13 cellular contexts compared by ENCODE assay signal in the genomic region with DNA sequence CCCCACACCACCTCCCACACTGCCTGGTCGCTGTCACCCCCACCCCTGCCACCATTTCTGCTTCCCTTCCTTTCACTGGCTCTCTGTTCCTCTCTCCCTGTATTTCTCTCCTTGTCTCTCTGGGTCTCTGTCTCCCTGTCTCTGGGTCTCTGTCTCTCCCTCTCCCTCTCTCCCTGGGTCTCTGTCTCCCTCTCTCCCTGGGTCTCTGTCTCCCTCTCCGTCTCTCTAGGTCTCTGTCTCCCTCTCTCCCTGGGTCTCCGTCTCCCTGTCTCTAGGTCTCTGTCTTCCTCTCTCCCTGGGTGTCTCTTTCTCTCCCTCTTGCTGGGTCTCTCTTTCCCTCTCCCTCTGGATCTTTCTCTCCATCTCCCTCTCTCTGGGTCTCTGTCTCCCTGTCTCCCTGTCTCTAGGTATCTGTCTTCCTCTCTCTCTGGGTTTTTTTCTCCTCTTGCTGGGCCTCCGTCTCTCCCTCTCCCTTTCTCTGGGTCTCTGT. TPM values are rescaled to one million over a fixed set of nuclear protein-coding genes. Genes with fewer than 3 reads are reported as not detected.
DNase-seq lines count a peak whose midpoint lies in the region; ATAC-seq and TF ChIP-seq lines count a peak whose summit lies in the region.
"Had no signal": no experiment of that assay in that cellular context is flagged by ENCODE, and none has a peak within 500 bp of the region (broad histone marks: within the 10 kb centered on the region; RNA-seq: fewer than 3 reads in every experiment).

No MANE protein-coding gene starts in this region.

- H3K4me3 ChIP-seq in ascending aorta (no peak overlapping the region), stomach smooth muscle (ENCODE audit: low read length in 2 of 2) (no peak overlapping the region)
- H3K4me3 ChIP-seq: colonic mucosa had no signal

- H3K27me3 ChIP-seq in H9 (ENCODE audit: insufficient read depth, low read length) (no peaks in the 10 kb centered on the region), ascending aorta (no peaks in the 10 kb centered on the region), stomach smooth muscle (ENCODE audit: control insufficient read depth in 1 of 2, insufficient read depth in 2 of 2, low read length in 2 of 2) (no peaks in the 10 kb centered on the region)
- H3K27me3 ChIP-seq: colonic mucosa had no signal

- H4K5ac ChIP-seq in H9 (ENCODE audit: insufficient read length, low read depth, low read length): no peak overlapping the region

- H3K4ac ChIP-seq in H9 (ENCODE audit: low read depth, low read length): no peak overlapping the region

- DNase-seq in H9 (no peak), ascending aorta (ENCODE audit: low spot score in 2 of 2) (no peak), memory B cell (ENCODE audit: low spot score in 2 of 2) (no peak), DMS79 treated with DMSO at 0.1 percent for 48 hours (lab: John Stamatoyannopoulos, UW) (no peak), occipital lobe (lab: John Stamatoyannopoulos, UW) (no peak)
- DNase-seq: activated CD4-positive, alpha-beta T cell treated with anti-CD3 and anti-CD28 coated beads, Interleukin-2, amount 50 U/mL, for 1 hour; CD4-positive, alpha-beta T cell; colonic mucosa; foreskin keratinocyte; stimulated activated CD4-positive, alpha-beta T cell treated with anti-CD3 and anti-CD28 coated beads, Interleukin-2, amount 100 ng/mL, for 24 hours had no signal

- no peak overlapping the region for H2BK120ac ChIP-seq in H9 (ENCODE audit: low read depth, low read length, poor library complexity, severe bottlenecking)

- no peak for ATAC-seq in memory B cell (ENCODE audit: low read depth)
- no peak for ATAC-seq in HG03565 (IDR thresholded peaks at IDR 0.05; ENCODE audit: unreplicated experiment)

- no peak for TF ChIP-seq CTCF in H9 (conservative IDR thresholded peaks at IDR 0.05)
- TF ChIP-seq CTCF in ascending aorta (IDR thresholded peaks at IDR 0.05): no peak

- H3K56ac ChIP-seq in H9 (ENCODE audit: insufficient read length, low read depth, low read length): no peak overlapping the region

- no peaks in the 10 kb centered on the region for H3K79me1 ChIP-seq in H9 (ENCODE audit: insufficient read depth, low read depth, low read length, poor library complexity, severe bottlenecking)

- H3K27ac ChIP-seq in H9 (ENCODE audit: insufficient read length, low read depth, low read length) (no peak overlapping the region), ascending aorta (peak overlapping the region; percentile 94 to 95), stomach smooth muscle (ENCODE audit: low read length) (peak overlapping the region; percentile 58)
- H3K27ac ChIP-seq: colonic mucosa, foreskin keratinocyte had no signal

- H2BK5ac ChIP-seq in H9 (ENCODE audit: insufficient read length, low read length): no peak overlapping the region

- H3K27me3 Mint-ChIP-seq in H9 (ENCODE audit: low read depth): peaks cover 1% of the 10 kb centered on the region
- peaks cover 7% of the 10 kb centered on the region for H3K27me3 Mint-ChIP-seq in memory B cell
- H3K27me3 Mint-ChIP-seq: CD4-positive, alpha-beta T cell had no signal

- WGBS in H9 (ENCODE audit: extremely low coverage, insufficient read length, low lambda C conversion rate): no CpG with 5 or more reads among the region's 4 CpGs

- H2AFZ ChIP-seq in H9 (ENCODE audit: low read length): no peak overlapping the region

- intact Hi-C loops in ascending aorta (cut with DNase I): no loop called here

- no peaks in the 10 kb centered on the region for H3K4me1 ChIP-seq in H9 (ENCODE audit: insufficient read depth, low read length)
- peaks cover 23 to 54% of the 10 kb centered on the region in 2 donors for H3K4me1 ChIP-seq in ascending aorta
- peaks cover 51% of the 10 kb centered on the region for H3K4me1 ChIP-seq in stomach smooth muscle (ENCODE audit: control insufficient read depth, insufficient read depth, low read length)
- H3K4me1 ChIP-seq: colonic mucosa, foreskin keratinocyte had no signal

- H3K23ac ChIP-seq in H9 (ENCODE audit: insufficient read length, low read depth, low read length): no peak overlapping the region

- H3K27ac Mint-ChIP-seq in H9 (peak overlapping the region in 1 of 3 experiments; percentile 69; a peak in 2 of 7 replicates), memory B cell (peak overlapping the region; percentile 32)
- H3K27ac Mint-ChIP-seq: CD4-positive, alpha-beta T cell had no signal

- H3K4me3 Mint-ChIP-seq in H9: no peak overlapping the region; a peak in 1 of 5 replicates
- H3K4me3 Mint-ChIP-seq in memory B cell: no peak overlapping the region
- H3K4me3 Mint-ChIP-seq: CD4-positive, alpha-beta T cell had no signal

- H3K9ac ChIP-seq in H9 (ENCODE audit: extremely low read depth, insufficient read length, low read length) (no peak overlapping the region), stomach smooth muscle (ENCODE audit: low read length in 2 of 2) (peak overlapping the region; percentile 33 to 36)

- H3K4me1 Mint-ChIP-seq in H9: peaks cover 21 to 28% of the 10 kb centered on the region in 2 experiments
- H3K4me1 Mint-ChIP-seq in memory B cell: peaks cover 40% of the 10 kb centered on the region

- H2BK12ac ChIP-seq in H9 (ENCODE audit: insufficient read length, low read depth, low read length): no peak overlapping the region

- H3K36me3 ChIP-seq in ascending aorta (no peaks in the 10 kb centered on the region), stomach smooth muscle (ENCODE audit: control insufficient read depth in 2 of 2, insufficient read depth in 2 of 2, low read length in 2 of 2) (peaks cover 0 to 8% of the 10 kb centered on the region in 2 donors)
- H3K36me3 ChIP-seq: colonic mucosa had no signal

- H2AK5ac ChIP-seq in H9 (ENCODE audit: insufficient read length, low read length): no peak overlapping the region

- H4K91ac ChIP-seq in H9 (ENCODE audit: insufficient read length, low read depth, low read length): no peak overlapping the region

- H2BK20ac ChIP-seq in H9 (ENCODE audit: low read depth, low read length, poor library complexity, severe bottlenecking): no peak overlapping the region

- H3K9me3 ChIP-seq in H9 (ENCODE audit: control insufficient read depth, low read depth, low read length) (no peaks in the 10 kb centered on the region), ascending aorta (no peaks in the 10 kb centered on the region), stomach smooth muscle (ENCODE audit: control insufficient read depth in 2 of 2, low read length in 2 of 2) (peaks cover 0 to 3% of the 10 kb centered on the region in 2 donors)
- H3K9me3 ChIP-seq: colonic mucosa had no signal

- H3K9me3 Mint-ChIP-seq in H9 (no peaks in the 10 kb centered on the region; a peak in 1 of 5 replicates), memory B cell (peaks cover 7% of the 10 kb centered on the region)
- H3K9me3 Mint-ChIP-seq: CD4-positive, alpha-beta T cell had no signal

- H2BK15ac ChIP-seq in H9 (ENCODE audit: low read depth, low read length): no peak overlapping the region

- H3K18ac ChIP-seq in H9 (ENCODE audit: insufficient read length, low read depth, low read length): peak overlapping the region; percentile 2

- H3T11ph ChIP-seq in H9 (ENCODE audit: low read length): no peak overlapping the region

- H4K8ac ChIP-seq in H9 (replicated peaks; ENCODE audit: insufficient read length, low read depth, low read length): no peak overlapping the region

- no peak overlapping the region for H3K14ac ChIP-seq in H9 (ENCODE audit: insufficient read depth, low read length)

- no peaks in the 10 kb centered on the region for H3K23me2 ChIP-seq in H9 (ENCODE audit: insufficient read length, low read depth, low read length, poor library complexity, severe bottlenecking)

- no peak overlapping the region for H3K4me2 ChIP-seq in H9 (ENCODE audit: insufficient read depth, insufficient read length, low read length)

- H4K20me1 ChIP-seq in H9 (ENCODE audit: control insufficient read depth, insufficient read depth, insufficient read length): no peaks in the 10 kb centered on the region

- no peaks in the 10 kb centered on the region for H3K79me2 ChIP-seq in H9 (ENCODE audit: insufficient read depth, low read length)

- H3K36me3 Mint-ChIP-seq in H9 (ENCODE audit: insufficient read depth in 1 of 3, low read depth in 3 of 3): peaks cover 0 to 4% (median 2%) of the 10 kb centered on the region in 3 experiments; a peak in 2 of 7 replicates
- H3K36me3 Mint-ChIP-seq in memory B cell: peaks cover 14% of the 10 kb centered on the region

RNA-seq across cellular contexts. Expression of gene KLHL26, which starts 21.6 kb away (rescaled TPM):
- total RNA-seq in H9 (2021): 9.8 and 10.7 TPM in 2 replicates
- total RNA-seq in ascending aorta: 52.8 TPM
- 7.0 TPM for total RNA-seq in occipital lobe

RNA-seq across cellular contexts. Expression of gene CRTC1, which starts 25.1 kb away (rescaled TPM):
- total RNA-seq in H9 (2021) (19.0 and 19.1 TPM in 2 replicates), ascending aorta (10.0 TPM), occipital lobe (6.6 TPM)

RNA-seq across cellular contexts. Expression of gene TMEM59L, which starts 45.7 kb away (rescaled TPM):
- total RNA-seq in H9 (2021): 11.2 and 12.0 TPM in 2 replicates
- not detected for total RNA-seq in ascending aorta
- total RNA-seq in occipital lobe: 34.5 TPM
- total RNA-seq: foreskin keratinocyte had no signal

RNA-seq across cellular contexts. Expression of gene CRLF1, which starts 51.8 kb away (rescaled TPM):
- total RNA-seq in H9 (2021) (13.9 and 16.2 TPM in 2 replicates), ascending aorta (638 TPM), occipital lobe (0.94 TPM)
- total RNA-seq: CD4-positive, alpha-beta T cell; T-helper 1 cell treated with Interleukin-12 subunit alpha and Interleukin-12 subunit beta and Interleukin-4 antibody, amounts not matched to agents 30 ng/mL and 1 ng/mL, for 36 hours had no signal

Comparison
In these comparisons a context has a peak if more than half of its experiments do, and no peak if none do; other contexts are left out.
1. RNA of gene TMEM59L, which starts 45.7 kb away (total RNA-seq): 34.5 TPM in occipital lobe (single experiment) and 11.2 to 12.0 TPM in H9; not detected in ascending aorta (single experiment); every median in the first group is over 10 times any median in the second.